Comparison of ENCODE assay signal across 8 cellular contexts in genomic region chr17:77318491-77319210, GRCh38.
DNase-seq lines count a peak whose midpoint lies in the region; ATAC-seq and TF ChIP-seq lines count a peak whose summit lies in the region.

No MANE protein-coding gene starts in this region.

- no TSS peak for BruUV-seq in A673 (replicated peaks; lab: Mats Ljungman, UMichigan)

- TF ChIP-seq CTCF in A673 (conservative IDR thresholded peaks at IDR 0.05; ENCODE audit: low read depth, low read length): no peak
- no peak for TF ChIP-seq CTCF in HFFc6 (IDR thresholded peaks at IDR 0.05)
- TF ChIP-seq CTCF in brain (conservative IDR thresholded peaks at IDR 0.05): no peak

- no peaks in the 10 kb centered on the region for H3K27me3 ChIP-seq in A673 (replicated peaks; ENCODE audit: insufficient read depth, low read depth, low read length, poor library complexity)
- H3K27me3 ChIP-seq in mesendoderm (ENCODE audit: insufficient read depth, low read length, poor library complexity): no peaks in the 10 kb centered on the region

- WGBS in mesendoderm (ENCODE audit: extremely low coverage, insufficient coverage, low lambda C conversion rate): no CpG with 5 or more reads among the region's 14 CpGs

- peaks cover 3% of the 10 kb centered on the region for H3K79me2 ChIP-seq in mesendoderm (ENCODE audit: control insufficient read depth, insufficient read depth, low read length)

- H4K8ac ChIP-seq in mesendoderm (ENCODE audit: low read depth, low read length): no peak overlapping the region

- no peak overlapping the region for H3K4me2 ChIP-seq in mesendoderm (ENCODE audit: low read length)

- no peak overlapping the region for H3K9ac ChIP-seq in mesendoderm (ENCODE audit: low read length)

- H2AK5ac ChIP-seq in mesendoderm (ENCODE audit: low read length): no peak overlapping the region

- H3K9me3 Mint-ChIP-seq in HFFc6 (no peaks in the 10 kb centered on the region), brain (peaks cover 0 to 2% (median 0%) of the 10 kb centered on the region in 5 experiments)

- no peak overlapping the region for H2BK120ac ChIP-seq in mesendoderm (ENCODE audit: low read depth, low read length)

- CTCF ChIA-PET in A673 (lab: Charles Lee): no interaction called here

- peaks cover 49% of the 10 kb centered on the region for H3K4me1 ChIP-seq in A673 (ENCODE audit: insufficient read depth, low read length, poor library complexity, severe bottlenecking)
- peaks cover 5% of the 10 kb centered on the region for H3K4me1 ChIP-seq in mesendoderm (ENCODE audit: control insufficient read depth, low read depth, low read length)

- intact Hi-C loops in A673 (cut with micrococcal nuclease; ENCODE audit: unreplicated experiment): no loop called here

- POLR2A ChIA-PET in A673 (lab: Charles Lee; ENCODE audit: low non-redundant PET): no interaction called here

- ATAC-seq in GM21786 (IDR thresholded peaks at IDR 0.05; ENCODE audit: unreplicated experiment): no peak
- no peak for ATAC-seq in GM21619 (IDR thresholded peaks at IDR 0.05; ENCODE audit: unreplicated experiment)

- H4K5ac ChIP-seq in mesendoderm (ENCODE audit: low read length): no peak overlapping the region

- H3K27me3 Mint-ChIP-seq in HFFc6 (ENCODE audit: insufficient read depth) (peaks cover 12% of the 10 kb centered on the region), brain (peaks cover 3% of the 10 kb centered on the region)

- H3K27ac Mint-ChIP-seq in HFFc6: peak overlapping the region; percentile 100
- peak overlapping the region in 3 of 5 experiments; percentile 38 to 62 (median 49) for H3K27ac Mint-ChIP-seq in brain

- no peaks in the 10 kb centered on the region for H3K9me3 ChIP-seq in A673 (ENCODE audit: low read depth, low read length, poor library complexity, severe bottlenecking)

- H3K4me3 ChIP-seq in A673 (ENCODE audit: low read depth, low read length, poor library complexity, severe bottlenecking) (peak overlapping the region; percentile 57), mesendoderm (ENCODE audit: low read length) (no peak overlapping the region)

- H3K23ac ChIP-seq in mesendoderm (ENCODE audit: low read length): no peak overlapping the region

- peaks cover 53% of the 10 kb centered on the region for H3K4me1 Mint-ChIP-seq in HFFc6 (ENCODE audit: low read depth)
- peaks cover 53% of the 10 kb centered on the region for H3K4me1 Mint-ChIP-seq in brain

- H3K27ac ChIP-seq in A673 (ENCODE audit: low read depth, low read length, poor library complexity, severe bottlenecking) (peak overlapping the region; percentile 85), mesendoderm (ENCODE audit: low read depth, low read length) (peak overlapping the region; percentile 15)

- H2BK15ac ChIP-seq in mesendoderm (replicated peaks; ENCODE audit: low read depth): no peak overlapping the region

- H3K36me3 Mint-ChIP-seq in HFFc6 (ENCODE audit: low read depth) (peaks cover 10% of the 10 kb centered on the region), brain (no peaks in the 10 kb centered on the region)

- H2BK5ac ChIP-seq in mesendoderm (ENCODE audit: low read length): no peak overlapping the region

- no peak overlapping the region for H3K4ac ChIP-seq in mesendoderm (ENCODE audit: low read depth, low read length)

- H3K4me3 Mint-ChIP-seq in HFFc6: peak overlapping the region; percentile 95
- no peak overlapping the region for H3K4me3 Mint-ChIP-seq in brain

- no peak overlapping the region for H3K56ac ChIP-seq in mesendoderm (ENCODE audit: low read length)

- no peak overlapping the region for H3K18ac ChIP-seq in mesendoderm (ENCODE audit: low read length)

- no peaks in the 10 kb centered on the region for H3K36me3 ChIP-seq in A673 (ENCODE audit: insufficient read depth, low read length, poor library complexity, severe bottlenecking)
- H3K36me3 ChIP-seq in mesendoderm (ENCODE audit: control insufficient read depth, insufficient read depth, low read length): no peaks in the 10 kb centered on the region

- peaks cover 6% of the 10 kb centered on the region for H3K79me1 ChIP-seq in mesendoderm (ENCODE audit: low read length)

- peak; percentile 35 for DNase-seq in A673 (ENCODE audit: low spot score)
- DNase-seq in HFFc6: no peak
- DNase-seq in mesendoderm: peak; percentile 37
- no peak for DNase-seq in NCI-H82 (lab: John Stamatoyannopoulos, UW)
- DNase-seq in inferior parietal cortex (ENCODE audit: extremely low spot score): no peak

Comparison
In these comparisons a context has a peak if more than half of its experiments do, and no peak if none do; other contexts are left out.
1. DNase-seq: peak in A673 (single experiment) and mesendoderm (single experiment); none in HFFc6 (single experiment), NCI-H82 (single experiment) and inferior parietal cortex (single experiment).